Comparison of ENCODE assay signal across 10 cellular contexts in the genomic region with DNA sequence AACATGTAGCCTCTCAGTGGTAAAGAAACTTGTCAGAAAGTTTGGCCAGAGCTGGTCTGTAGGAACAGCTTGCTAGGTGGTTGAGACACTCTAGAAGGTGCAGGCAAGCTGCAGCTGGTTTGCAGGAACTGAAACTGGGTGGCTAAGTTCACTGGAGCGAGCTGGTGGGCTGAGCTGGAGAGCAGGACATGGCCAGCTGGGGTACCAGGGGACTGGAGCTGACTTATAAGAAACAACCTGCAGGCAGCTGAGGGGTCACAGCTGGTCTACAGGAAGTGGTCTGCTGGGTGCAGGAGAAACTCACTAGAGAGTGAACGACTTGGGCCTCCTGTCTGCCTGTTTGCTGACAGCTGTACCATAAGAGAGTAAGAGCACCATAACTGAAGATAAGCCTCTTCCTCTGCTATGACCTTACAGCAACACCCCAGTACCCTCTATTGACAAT.
DNase-seq lines count a peak whose midpoint lies in the region; ATAC-seq, FAIRE-seq and TF ChIP-seq lines count a peak whose summit lies in the region.
"Had no signal": no experiment of that assay in that cellular context is flagged by ENCODE, and none has a peak within 500 bp of the region (broad histone marks: within the 10 kb centered on the region; RNA-seq: fewer than 3 reads in every experiment).

No MANE protein-coding gene starts in this region.

- H3K9me3 ChIP-seq in gastrocnemius medialis, result no peaks in the 10 kb centered on the region

- H3K4me3 ChIP-seq in KMS-11 (IDR thresholded peaks at IDR 0.05; ENCODE audit: insufficient read depth, low read depth, low read length) (no peak overlapping the region), gastrocnemius medialis (no peak overlapping the region)

- H3K4me1 ChIP-seq in KMS-11 (ENCODE audit: low read depth, poor library complexity, severe bottlenecking) (peaks cover 28% of the 10 kb centered on the region), gastrocnemius medialis (no peaks in the 10 kb centered on the region)

- DNase-seq in sciatic nerve (ENCODE audit: low spot score) (no peak), dermis blood vessel endothelial cell (no peak), H54 (ENCODE audit: insufficient read length, low spot score) (no peak), gastrocnemius medialis (no peak)
- DNase-seq: NCI-H2029 had no signal

- H3K27ac ChIP-seq in KMS-11 (peak overlapping the region; percentile 36), gastrocnemius medialis (no peak overlapping the region)

- in situ Hi-C loops in gastrocnemius medialis (cut with MboI; ENCODE audit: low sequenced_read_pairs in 4 of 4), result no loop called here

- intact Hi-C loops in sciatic nerve (cut with DNase I), result no loop called here
- intact Hi-C loops in gastrocnemius medialis (cut with DNase I; ENCODE audit: low total_unique reads), result no loop called here

- peak overlapping the region; percentile 37 for H3K4me2 ChIP-seq in KMS-11

- no peaks in the 10 kb centered on the region for H3K79me2 ChIP-seq in KMS-11 (ENCODE audit: insufficient read depth, low read depth)

- H3K36me3 ChIP-seq in KMS-11 (ENCODE audit: insufficient read depth), result no peaks in the 10 kb centered on the region
- no peaks in the 10 kb centered on the region for H3K36me3 ChIP-seq in gastrocnemius medialis

- no peaks in the 10 kb centered on the region for H3K27me3 ChIP-seq in KMS-11 (ENCODE audit: insufficient read depth, low read depth)
- no peaks in the 10 kb centered on the region for H3K27me3 ChIP-seq in gastrocnemius medialis

- no peak for FAIRE-seq in H54 (lab: Jason Lieb, UNC)
- FAIRE-seq: frontal cortex, TTC549 had no signal

- no peaks in the 10 kb centered on the region for H4K20me1 ChIP-seq in KMS-11 (ENCODE audit: insufficient read depth)

- ATAC-seq in GM19035 (IDR thresholded peaks at IDR 0.05; ENCODE audit: unreplicated experiment) (peak; percentile 96), HG02759 (IDR thresholded peaks at IDR 0.05; ENCODE audit: unreplicated experiment) (peak; percentile 98), sciatic nerve (peak; percentile 32), gastrocnemius medialis (no peak)

- no peak for TF ChIP-seq POLR2A in H54 (IDR thresholded peaks at IDR 0.05; ENCODE audit: low read depth, low read length)
- TF ChIP-seq POLR2A in gastrocnemius medialis (IDR thresholded peaks at IDR 0.05), result no peak

- TF ChIP-seq CTCF in KMS-11 (conservative IDR thresholded peaks at IDR 0.05; ENCODE audit: low read depth, low read length), result no peak
- TF ChIP-seq CTCF in gastrocnemius medialis (IDR thresholded peaks at IDR 0.05 in 4 of 5, conservative IDR thresholded peaks at IDR 0.05 in 1 of 5), result no peak

- peak overlapping the region; percentile 17; the same call in 1 of the 2 replicates for H2AFZ ChIP-seq in KMS-11 (ENCODE audit: low read depth)

- H3K9ac ChIP-seq in KMS-11, result no peak overlapping the region

Comparison
In these comparisons a context has a peak if more than half of its experiments do, and no peak if none do; other contexts are left out.
1. ATAC-seq: peak in GM19035 (single experiment), HG02759 (single experiment) and sciatic nerve (single experiment); none in gastrocnemius medialis (0 of 2).